ENCODE assay signal across 9 cellular contexts in the genomic region with DNA sequence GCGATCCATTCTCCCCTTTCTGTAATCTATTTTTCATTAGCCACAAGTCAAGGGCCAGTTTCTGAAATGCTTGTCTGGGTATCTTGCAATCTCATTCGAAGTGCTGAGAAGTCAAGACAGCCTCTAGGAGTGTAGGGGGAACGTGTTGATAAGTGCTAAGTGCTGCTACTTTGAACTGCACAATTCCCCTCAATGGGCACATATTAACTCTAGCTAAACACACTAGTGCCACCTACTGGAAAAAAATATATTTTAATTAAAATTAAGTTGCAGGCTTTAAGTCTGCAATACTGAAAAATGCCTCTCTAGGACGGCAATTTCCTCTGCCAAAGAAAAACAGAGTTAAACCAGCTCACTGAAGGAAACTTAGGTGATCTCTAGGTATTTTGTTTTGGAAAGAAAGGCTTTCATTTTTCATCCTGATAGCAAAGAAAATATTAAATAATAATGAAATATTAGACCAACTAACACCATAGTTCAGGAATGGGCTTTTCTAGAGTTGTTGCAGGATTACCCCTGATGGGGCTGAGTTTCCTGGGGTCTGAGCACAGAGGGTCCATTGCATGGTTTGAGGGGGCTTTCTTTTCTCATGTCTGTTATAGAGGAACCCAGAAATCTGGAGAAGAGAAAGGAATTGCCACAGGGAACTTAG.
DNase-seq lines count a peak whose midpoint lies in the region; ATAC-seq and TF ChIP-seq lines count a peak whose summit lies in the region.
"Had no signal": no experiment of that assay in that cellular context is flagged by ENCODE, and none has a peak within 500 bp of the region (broad histone marks: within the 10 kb centered on the region; RNA-seq: fewer than 3 reads in every experiment).

No MANE protein-coding gene starts in this region.

- H3K9me3 ChIP-seq in SU-DHL-6 (ENCODE audit: insufficient read depth, low read length) = no peaks in the 10 kb centered on the region
- no peaks in the 10 kb centered on the region for H3K9me3 ChIP-seq in neuronal stem cell (replicated peaks in 1 of 2; ENCODE audit: control insufficient read depth in 2 of 2, insufficient read depth in 1 of 2, low read depth in 1 of 2, low read length in 2 of 2)
- H3K9me3 ChIP-seq: BLaER1 treated with 17β-estradiol and CSF1 and Interleukin-3, amounts not matched to agents 10 nM and 100 nM had no signal

- H3K4ac ChIP-seq in neuronal stem cell (ENCODE audit: low read length) = no peak overlapping the region

- no peaks in the 10 kb centered on the region for H3K79me2 ChIP-seq in SU-DHL-6 (ENCODE audit: insufficient read depth, low read length)

- H3K4me1 ChIP-seq in neuronal stem cell (ENCODE audit: control insufficient read depth in 2 of 2, insufficient read depth in 1 of 2, low read depth in 1 of 2, low read length in 2 of 2) = peaks cover 8 to 15% of the 10 kb centered on the region in 2 donors
- H3K4me1 ChIP-seq: BLaER1 treated with 17β-estradiol and CSF1 and Interleukin-3, amounts not matched to agents 10 nM and 100 nM had no signal

- peak; percentile 2 to 7 for DNase-seq in NCI-H187 (lab: John Stamatoyannopoulos, UW)
- no peak for DNase-seq in NCI-H187 treated with DMSO at 0.1 percent for 48 hours (lab: John Stamatoyannopoulos, UW)
- peak; percentile 39 for DNase-seq in H4 (ENCODE audit: low spot score)
- peak; percentile 6 for DNase-seq in NCI-H146 treated with DMSO at 0.1 percent for 48 hours (lab: John Stamatoyannopoulos, UW; ENCODE audit: unreplicated experiment)
- DNase-seq in fibroblast of the conjunctiva (ENCODE audit: low read depth) = peak; percentile 72
- DNase-seq in neuronal stem cell (ENCODE audit: low spot score) = peak; percentile 30

- no peak overlapping the region for H3K18ac ChIP-seq in neuronal stem cell (ENCODE audit: low read length)

- no peak overlapping the region for H2BK15ac ChIP-seq in neuronal stem cell (ENCODE audit: low read length)

- no peak overlapping the region for H3K23ac ChIP-seq in neuronal stem cell (ENCODE audit: low read depth, low read length, poor library complexity)

- H2BK12ac ChIP-seq in neuronal stem cell (ENCODE audit: low read length) = no peak overlapping the region

- WGBS in neuronal stem cell (ENCODE audit: extremely low coverage in 2 of 2, insufficient read length in 2 of 2, insufficient replicate concordance in 1 of 2), 2 donors = no CpG with 5 or more reads among the region's 4 CpGs

- H3K27ac ChIP-seq in SU-DHL-6 (ENCODE audit: low read depth, low read length) = no peak overlapping the region
- H3K27ac ChIP-seq in neuronal stem cell (replicated peaks; ENCODE audit: low read length) = no peak overlapping the region
- H3K27ac ChIP-seq: BLaER1 treated with 17β-estradiol and CSF1 and Interleukin-3, amounts not matched to agents 10 nM and 100 nM had no signal

- no peak overlapping the region for H2BK5ac ChIP-seq in neuronal stem cell (ENCODE audit: low read length)

- no peak overlapping the region for H3K4me2 ChIP-seq in SU-DHL-6 (ENCODE audit: low read depth, low read length, poor library complexity, severe bottlenecking)
- no peak overlapping the region for H3K4me2 ChIP-seq in neuronal stem cell (ENCODE audit: insufficient read depth, low read length, poor library complexity, severe bottlenecking)
- H3K4me2 ChIP-seq: BLaER1 treated with 17β-estradiol and CSF1 and Interleukin-3, amounts not matched to agents 10 nM and 100 nM had no signal

- H3K27me3 ChIP-seq in SU-DHL-6 (ENCODE audit: low read length) (no peaks in the 10 kb centered on the region), neuronal stem cell (ENCODE audit: control insufficient read depth in 3 of 3, insufficient read depth in 3 of 3, low read depth in 1 of 3, low read length in 3 of 3) (no peaks in the 10 kb centered on the region)
- H3K27me3 ChIP-seq: BLaER1 treated with 17β-estradiol and CSF1 and Interleukin-3, amounts not matched to agents 10 nM and 100 nM had no signal

- ATAC-seq in HG03280 (IDR thresholded peaks at IDR 0.05; ENCODE audit: unreplicated experiment) = no peak

- no peaks in the 10 kb centered on the region for H3K9me2 ChIP-seq in SU-DHL-6 (replicated peaks; ENCODE audit: insufficient read depth, low read length)

- no peak overlapping the region for H3K14ac ChIP-seq in neuronal stem cell (ENCODE audit: low read length)

- no peak overlapping the region for H2BK120ac ChIP-seq in neuronal stem cell (ENCODE audit: low read depth, low read length)

- H3K4me3 ChIP-seq in SU-DHL-6 (ENCODE audit: insufficient read depth, low read length, poor library complexity, severe bottlenecking) (no peak overlapping the region), neuronal stem cell (ENCODE audit: low read length in 2 of 2) (no peak overlapping the region)
- H3K4me3 ChIP-seq: BLaER1 treated with 17β-estradiol and CSF1 and Interleukin-3, amounts not matched to agents 10 nM and 100 nM had no signal

- no peaks in the 10 kb centered on the region for H3F3A ChIP-seq in SU-DHL-6 (ENCODE audit: insufficient read depth)

- no peaks in the 10 kb centered on the region for H4K20me1 ChIP-seq in SU-DHL-6 (ENCODE audit: low read depth, low read length)
- H4K20me1 ChIP-seq: BLaER1 treated with 17β-estradiol and CSF1 and Interleukin-3, amounts not matched to agents 10 nM and 100 nM had no signal

- no peak overlapping the region for H3K9ac ChIP-seq in SU-DHL-6 (ENCODE audit: low read length)
- no peak overlapping the region for H3K9ac ChIP-seq in neuronal stem cell (ENCODE audit: low read depth, low read length, poor library complexity)
- H3K9ac ChIP-seq: BLaER1 treated with 17β-estradiol and CSF1 and Interleukin-3, amounts not matched to agents 10 nM and 100 nM had no signal

- H2AFZ ChIP-seq in SU-DHL-6 (ENCODE audit: low read depth, low read length, severe bottlenecking) (no peak overlapping the region), neuronal stem cell (ENCODE audit: low read length) (no peak overlapping the region)

- no peak overlapping the region for H4K8ac ChIP-seq in neuronal stem cell (ENCODE audit: low read depth, low read length)

- no peak overlapping the region for H2AK5ac ChIP-seq in neuronal stem cell (ENCODE audit: low read depth, low read length)

- no peak overlapping the region for H4K91ac ChIP-seq in neuronal stem cell (ENCODE audit: low read depth, low read length, poor library complexity)

- H3K36me3 ChIP-seq in SU-DHL-6 (ENCODE audit: low read length) (no peaks in the 10 kb centered on the region), neuronal stem cell (replicated peaks in 1 of 2; ENCODE audit: control insufficient read depth in 2 of 2, insufficient read depth in 2 of 2, low read length in 2 of 2) (no peaks in the 10 kb centered on the region)
- H3K36me3 ChIP-seq: BLaER1 treated with 17β-estradiol and CSF1 and Interleukin-3, amounts not matched to agents 10 nM and 100 nM had no signal

- no peaks in the 10 kb centered on the region for H3K79me1 ChIP-seq in neuronal stem cell (ENCODE audit: low read depth, low read length)

- peak; percentile 28 for TF ChIP-seq CTCF in SU-DHL-6 (IDR thresholded peaks at IDR 0.05; ENCODE audit: insufficient read depth, low read length, poor library complexity, severe bottlenecking)
